ENCODE assay signal across 18 cellular contexts in the genomic region with DNA sequence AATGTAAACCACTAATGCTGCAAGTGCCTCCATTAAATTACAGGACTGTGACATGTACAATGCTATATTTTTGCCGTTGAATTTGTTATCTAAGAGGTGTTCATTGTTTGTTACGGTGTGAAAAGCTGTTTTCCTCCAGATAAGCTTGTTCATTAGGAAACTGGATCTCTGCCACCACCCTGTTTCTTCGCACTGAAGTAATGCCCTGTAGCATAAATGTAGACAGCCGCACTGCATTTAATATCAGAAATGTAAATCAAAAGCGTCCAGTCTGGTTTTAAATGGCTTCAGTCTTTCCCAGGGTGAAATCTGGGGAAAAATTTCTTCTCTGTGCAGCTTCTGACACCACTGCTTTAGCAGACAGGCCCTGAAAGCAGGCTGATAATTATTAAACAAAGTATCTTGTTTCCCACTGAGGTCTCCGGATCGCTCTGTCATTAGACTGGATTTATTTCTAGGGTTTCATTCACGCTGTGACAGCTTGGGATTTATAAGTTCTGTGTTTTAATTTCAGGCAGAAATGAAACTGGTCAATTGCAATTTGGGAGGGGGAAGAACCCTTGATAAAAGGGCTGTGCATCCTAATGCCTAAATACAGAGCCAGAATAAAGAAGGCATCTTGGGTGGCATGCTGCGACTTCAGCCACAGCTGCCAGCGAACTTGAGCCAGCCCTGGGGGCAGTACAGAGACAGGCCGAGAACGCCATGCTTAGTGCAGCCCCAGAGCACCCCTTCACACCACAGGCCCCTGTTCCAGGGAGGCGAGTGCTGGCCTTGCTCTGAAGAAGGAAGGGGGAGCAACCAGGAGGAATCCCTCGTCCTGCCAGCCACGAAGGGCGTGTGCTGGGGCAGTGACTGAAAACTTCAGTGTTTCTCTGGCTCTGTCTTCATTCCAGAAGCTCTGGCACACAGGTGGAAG.
DNase-seq lines count a peak whose midpoint lies in the region; ATAC-seq and TF ChIP-seq lines count a peak whose summit lies in the region.
"Had no signal": no experiment of that assay in that cellular context is flagged by ENCODE, and none has a peak within 500 bp of the region (broad histone marks: within the 10 kb centered on the region; RNA-seq: fewer than 3 reads in every experiment).

No MANE protein-coding gene starts in this region.

- DNase-seq in NCI-H2171 treated with DMSO at 0.1 percent for 48 hours (lab: John Stamatoyannopoulos, UW) (peak; percentile 81), NCI-H2171 (lab: John Stamatoyannopoulos, UW) (no peak), astrocyte of the hippocampus (ENCODE audit: low read depth, low spot score) (peak; percentile 33), type B pancreatic cell (ENCODE audit: extremely low spot score, unreplicated experiment) (no peak), medulla oblongata (ENCODE audit: extremely low spot score) (no peak)
- no peak for DNase-seq in central memory CD4-positive, alpha-beta T cell
- DNase-seq: activated CD4-positive, alpha-beta T cell treated with anti-CD3 and anti-CD28 coated beads, Interleukin-2, amount 10 ng/mL, durations not matched to agents 7 days and 5 days; activated T-cell treated with anti-CD3 and anti-CD28 coated beads, Interleukin-2, amount 50 U/mL, for 24 hours; effector memory CD8-positive, alpha-beta T cell; SIG-M5; sigmoid colon; stimulated activated CD4-positive, alpha-beta T cell treated with anti-CD3 and anti-CD28 coated beads, Interleukin-4, amount 100 ng/mL, for 24 hours; T1000; tibial artery had no signal

- H3K27me3 Mint-ChIP-seq in type B pancreatic cell, result peaks cover 22% of the 10 kb centered on the region
- H3K27me3 Mint-ChIP-seq: activated CD4-positive, alpha-beta T cell treated with anti-CD3 and anti-CD28 coated beads, Interleukin-2, amount 10 ng/mL, durations not matched to agents 7 days and 5 days; activated T-cell treated with anti-CD3 and anti-CD28 coated beads, Interleukin-2, amount 50 U/mL, for 24 hours; effector memory CD8-positive, alpha-beta T cell had no signal

- H3K4me3 Mint-ChIP-seq in type B pancreatic cell, result peak overlapping the region; percentile 40
- H3K4me3 Mint-ChIP-seq: activated CD4-positive, alpha-beta T cell treated with anti-CD3 and anti-CD28 coated beads, Interleukin-2, amount 10 ng/mL, durations not matched to agents 7 days and 5 days; activated T-cell treated with anti-CD3 and anti-CD28 coated beads, Interleukin-2, amount 50 U/mL, for 24 hours; effector memory CD8-positive, alpha-beta T cell had no signal

- H3K36me3 ChIP-seq in mesodermal cell (ENCODE audit: control insufficient read depth, insufficient read depth, low read length), result no peaks in the 10 kb centered on the region
- H3K36me3 ChIP-seq: cardiac muscle cell, sigmoid colon, tibial artery had no signal

- peak overlapping the region; percentile 37 for H3K27ac ChIP-seq in mesodermal cell (ENCODE audit: low read depth, low read length, severe bottlenecking)
- H3K27ac ChIP-seq: A549, cardiac muscle cell, sigmoid colon, tibial artery had no signal

- no peak overlapping the region for H3K4me3 ChIP-seq in mesodermal cell (ENCODE audit: extremely low read depth, insufficient read depth, low read length, poor library complexity, severe bottlenecking)
- H3K4me3 ChIP-seq: A549, cardiac muscle cell, sigmoid colon, tibial artery had no signal

- H3K4me1 ChIP-seq in mesodermal cell (ENCODE audit: control insufficient read depth, insufficient read depth, low read length, poor library complexity, severe bottlenecking), result peaks cover 61% of the 10 kb centered on the region
- H3K4me1 ChIP-seq: sigmoid colon had no signal

- no peak for TF ChIP-seq CTCF in type B pancreatic cell (conservative IDR thresholded peaks at IDR 0.05)

- no peak for ATAC-seq in HG02973 (IDR thresholded peaks at IDR 0.05; ENCODE audit: unreplicated experiment)

- WGBS in mesodermal cell (ENCODE audit: insufficient coverage in 2 of 2), 2 experiments, result 86 to 90% methylated on average over 12 of the region's 16 CpGs

- no peaks in the 10 kb centered on the region for H3K9me3 Mint-ChIP-seq in type B pancreatic cell
- H3K9me3 Mint-ChIP-seq: activated CD4-positive, alpha-beta T cell treated with anti-CD3 and anti-CD28 coated beads, Interleukin-2, amount 10 ng/mL, durations not matched to agents 7 days and 5 days; activated T-cell treated with anti-CD3 and anti-CD28 coated beads, Interleukin-2, amount 50 U/mL, for 24 hours; effector memory CD8-positive, alpha-beta T cell had no signal

- H3K27ac Mint-ChIP-seq in type B pancreatic cell, result peak overlapping the region; percentile 35
- H3K27ac Mint-ChIP-seq: activated CD4-positive, alpha-beta T cell treated with anti-CD3 and anti-CD28 coated beads, Interleukin-2, amount 10 ng/mL, durations not matched to agents 7 days and 5 days; activated T-cell treated with anti-CD3 and anti-CD28 coated beads, Interleukin-2, amount 50 U/mL, for 24 hours; effector memory CD8-positive, alpha-beta T cell had no signal

- no peaks in the 10 kb centered on the region for H3K36me3 Mint-ChIP-seq in type B pancreatic cell

- H3K9me3 ChIP-seq in mesodermal cell (ENCODE audit: control insufficient read depth, low read length), result no peaks in the 10 kb centered on the region
- H3K9me3 ChIP-seq: A549, sigmoid colon, tibial artery had no signal

- H3K4me1 Mint-ChIP-seq in type B pancreatic cell (ENCODE audit: unreplicated experiment), result peaks cover 55% of the 10 kb centered on the region
- H3K4me1 Mint-ChIP-seq: activated CD4-positive, alpha-beta T cell treated with anti-CD3 and anti-CD28 coated beads, Interleukin-2, amount 10 ng/mL, durations not matched to agents 7 days and 5 days had no signal

Comparison
In these comparisons a context has a peak if more than half of its experiments do, and no peak if none do; other contexts are left out.
1. DNase-seq: peak in NCI-H2171 treated with DMSO at 0.1 percent for 48 hours (single experiment) and astrocyte of the hippocampus (single experiment); none in NCI-H2171 (single experiment), type B pancreatic cell (single experiment), central memory CD4-positive, alpha-beta T cell (single experiment) and medulla oblongata (single experiment).